In the genomic region with DNA sequence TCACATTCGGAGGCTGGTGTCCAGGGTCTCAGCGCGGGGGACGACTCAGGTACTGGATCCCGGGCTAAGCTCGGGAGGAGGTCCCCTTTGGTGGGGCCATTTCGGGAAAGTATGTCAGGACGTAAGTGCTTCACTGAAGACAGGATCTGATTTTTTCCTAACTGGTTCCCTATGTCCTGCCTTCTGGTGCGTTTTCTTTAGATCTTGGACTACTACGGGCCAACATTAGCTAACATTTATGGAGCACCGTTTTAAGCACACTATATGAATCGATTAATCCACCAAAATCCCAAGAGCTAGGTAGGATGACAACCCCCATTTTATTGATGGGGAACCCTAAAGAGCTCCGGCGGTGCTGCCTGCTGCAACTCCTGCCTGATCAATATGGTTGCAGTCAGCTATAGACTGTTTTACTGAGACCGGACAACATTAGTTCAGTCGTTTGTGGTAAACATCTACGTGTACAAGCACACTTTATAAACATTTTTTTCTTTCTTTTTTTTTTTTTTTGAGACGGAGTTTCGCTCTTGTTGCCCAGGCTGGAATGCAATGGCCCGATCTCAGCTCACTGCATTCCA, we compare ENCODE assay signal across 9 cellular contexts. TPM values are rescaled to one million over a fixed set of nuclear protein-coding genes. Genes with fewer than 3 reads are reported as not detected.
DNase-seq lines count a peak whose midpoint lies in the region; ATAC-seq and TF ChIP-seq lines count a peak whose summit lies in the region.
"Had no signal": no experiment of that assay in that cellular context is flagged by ENCODE, and none has a peak within 500 bp of the region (broad histone marks: within the 10 kb centered on the region; RNA-seq: fewer than 3 reads in every experiment).

No MANE protein-coding gene starts in this region.

- peak overlapping the region; percentile 80 for H3K9ac ChIP-seq in DND-41 (ENCODE audit: low read depth, low read length)

- peaks cover 51% of the 10 kb centered on the region for H3K4me1 ChIP-seq in DND-41 (ENCODE audit: insufficient read depth, low read length)
- peaks cover 0 to 14% of the 10 kb centered on the region in 2 donors for H3K4me1 ChIP-seq in breast epithelium
- H3K4me1 ChIP-seq in mesodermal cell (ENCODE audit: control insufficient read depth, insufficient read depth, low read length, poor library complexity, severe bottlenecking) = peaks cover 25% of the 10 kb centered on the region

- H3K9me3 ChIP-seq in DND-41 (ENCODE audit: insufficient read depth, low read length, severe bottlenecking) (no peaks in the 10 kb centered on the region), breast epithelium (no peaks in the 10 kb centered on the region), mesodermal cell (ENCODE audit: control insufficient read depth, low read length) (no peaks in the 10 kb centered on the region)

- WGBS in mesodermal cell (ENCODE audit: insufficient coverage in 2 of 2), 2 experiments = 0 to 1% methylated on average over 15 to 16 of the region's 20 CpGs

- intact Hi-C loops in breast epithelium (cut with DNase I; ENCODE audit: low total_unique reads) = no loop called here

- H3K27me3 ChIP-seq in DND-41 (ENCODE audit: insufficient read depth, low read length, poor library complexity) (no peaks in the 10 kb centered on the region), breast epithelium (no peaks in the 10 kb centered on the region)

- peaks cover 38% of the 10 kb centered on the region for H4K20me1 ChIP-seq in DND-41 (ENCODE audit: insufficient read depth, low read length)

- TF ChIP-seq POLR2A in breast epithelium (IDR thresholded peaks at IDR 0.05) = no peak

- H3K27ac ChIP-seq in DND-41 (ENCODE audit: low read length) (peak overlapping the region; percentile 96), breast epithelium (peak overlapping the region; percentile 74 to 80), mesodermal cell (ENCODE audit: low read depth, low read length, severe bottlenecking) (peak overlapping the region; percentile 95)

- DNase-seq in DND-41 (no peak), breast epithelium (ENCODE audit: low spot score in 2 of 2) (no peak), AG20443 (ENCODE audit: low spot score) (no peak), hepatic stellate cell (ENCODE audit: low spot score) (no peak)
- DNase-seq in Jurkat, Clone E6-1 (ENCODE audit: low read depth, low spot score) = no peak

- H3K79me2 ChIP-seq in DND-41 (ENCODE audit: insufficient read depth, low read length) = peaks cover 82% of the 10 kb centered on the region

- ATAC-seq in DND-41 (ENCODE audit: insufficient read depth, low read depth) (peak; percentile 8; the same call in 1 of the 3 replicates), HG03520 (IDR thresholded peaks at IDR 0.05; ENCODE audit: unreplicated experiment) (no peak), HG02798 (IDR thresholded peaks at IDR 0.05; ENCODE audit: poor library complexity, unreplicated experiment) (no peak)

- H3K4me3 ChIP-seq in DND-41 (ENCODE audit: low read depth in 1 of 2, low read length in 2 of 2) = peak overlapping the region; percentile 47 to 59
- H3K4me3 ChIP-seq in Jurkat, Clone E6-1 (ENCODE audit: low read length) = peak overlapping the region; percentile 96
- H3K4me3 ChIP-seq in breast epithelium = peak overlapping the region; percentile 76 to 92 (median 84)
- peak overlapping the region; percentile 92 for H3K4me3 ChIP-seq in mesodermal cell (ENCODE audit: extremely low read depth, insufficient read depth, low read length, poor library complexity, severe bottlenecking)

- peak overlapping the region; percentile 93 for H2AFZ ChIP-seq in DND-41 (ENCODE audit: low read depth, low read length)

- H3K36me3 ChIP-seq in DND-41 (ENCODE audit: insufficient read depth, low read length) (peaks cover 41% of the 10 kb centered on the region), breast epithelium (no peaks in the 10 kb centered on the region), mesodermal cell (ENCODE audit: control insufficient read depth, insufficient read depth, low read length) (peaks cover 45% of the 10 kb centered on the region)

- TF ChIP-seq CTCF in DND-41 (IDR thresholded peaks at IDR 0.05; ENCODE audit: borderline replicate concordance, extremely low read depth, low read length, poor library complexity, severe bottlenecking) (no peak), breast epithelium (IDR thresholded peaks at IDR 0.05) (no peak)

- peak overlapping the region; percentile 86 for H3K4me2 ChIP-seq in DND-41 (ENCODE audit: insufficient read depth, low read length)

RNA-seq across cellular contexts. Expression of gene WDR74, which starts 17.0 kb away (rescaled TPM):
- 64.3 TPM for polyA plus RNA-seq in Jurkat, Clone E6-1 (2012; ENCODE audit: insufficient read depth, insufficient read length)
- 10 to 100 TPM; 46.6 to 62.6 (median 48.7) TPM for total RNA-seq in breast epithelium
- polyA plus RNA-seq in mesodermal cell (2013, experiment 1 of 2) = 93.1 TPM
- 110 TPM for polyA plus RNA-seq in mesodermal cell (2013, experiment 2 of 2)

RNA-seq across cellular contexts. Expression of gene TEX54, which starts 23.8 kb away (rescaled TPM):
- polyA plus RNA-seq in Jurkat, Clone E6-1 (2012; ENCODE audit: insufficient read depth, insufficient read length) = not detected
- 1 to 10 TPM in 1 of 3 donors, not detected in 2; 1.6 TPM for total RNA-seq in breast epithelium
- not detected for polyA plus RNA-seq in mesodermal cell (2013, experiment 1 of 2)
- polyA plus RNA-seq in mesodermal cell (2013, experiment 2 of 2) = not detected
- total RNA-seq: NCI-H460 had no signal

RNA-seq across cellular contexts. Expression of gene SLC3A2, which starts 24.3 kb away (rescaled TPM):
- 237 TPM for polyA plus RNA-seq in Jurkat, Clone E6-1 (2012; ENCODE audit: insufficient read depth, insufficient read length)
- 100 to 1,000 TPM; 147 to 214 (median 171) TPM for total RNA-seq in breast epithelium
- 157 TPM for polyA plus RNA-seq in mesodermal cell (2013, experiment 1 of 2)
- 150 TPM for polyA plus RNA-seq in mesodermal cell (2013, experiment 2 of 2)

RNA-seq across cellular contexts. Expression of gene STX5, which starts 24.6 kb away (rescaled TPM):
- polyA plus RNA-seq in Jurkat, Clone E6-1 (2012; ENCODE audit: insufficient read depth, insufficient read length) = 32.9 TPM
- total RNA-seq in breast epithelium = 10 to 100 TPM; 30.8 to 42.3 (median 34.2) TPM
- 54.7 TPM for polyA plus RNA-seq in mesodermal cell (2013, experiment 1 of 2)
- 54.2 TPM for polyA plus RNA-seq in mesodermal cell (2013, experiment 2 of 2)

RNA-seq across cellular contexts. Expression of gene NXF1, which starts 51.2 kb away (rescaled TPM):
- 76.7 TPM for polyA plus RNA-seq in Jurkat, Clone E6-1 (2012; ENCODE audit: insufficient read depth, insufficient read length)
- total RNA-seq in breast epithelium = 10 to 100 TPM; 74.9 to 89.3 (median 76.4) TPM
- polyA plus RNA-seq in mesodermal cell (2013, experiment 1 of 2) = 47.4 TPM
- polyA plus RNA-seq in mesodermal cell (2013, experiment 2 of 2) = 44.0 TPM
